In the genomic region with DNA sequence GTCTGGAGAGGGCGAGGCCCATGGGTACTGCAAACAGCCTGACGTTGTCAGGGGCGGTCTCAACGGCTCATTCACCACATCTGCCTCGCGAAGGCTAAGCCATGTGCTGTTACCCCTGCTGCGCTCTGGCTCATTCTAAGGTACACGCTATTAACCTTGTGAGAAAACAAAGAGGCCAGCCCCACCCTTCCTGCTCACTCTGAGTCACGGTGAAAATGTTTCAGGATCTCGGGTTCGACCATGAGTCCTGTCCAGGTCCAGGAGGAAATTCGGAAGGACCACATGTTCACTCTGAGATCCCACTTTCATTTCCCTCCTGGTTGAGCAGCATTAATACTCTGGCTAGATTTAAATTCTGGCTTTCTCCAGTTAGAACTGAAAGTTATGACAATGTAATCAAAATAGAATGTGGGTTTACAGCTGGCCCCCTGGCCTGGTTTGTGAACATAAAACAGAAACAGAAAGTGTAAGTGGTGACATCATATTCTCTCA, we compare ENCODE assay signal across 8 cellular contexts.
DNase-seq lines count a peak whose midpoint lies in the region; ATAC-seq and TF ChIP-seq lines count a peak whose summit lies in the region.

No MANE protein-coding gene starts in this region.

- no peak for TF ChIP-seq CTCF in retinal pigment epithelial cell (conservative IDR thresholded peaks at IDR 0.05; ENCODE audit: low read depth, low read length)

- DNase-seq in ELR (ENCODE audit: low read depth) (peak; percentile 100), fibroblast of gingiva (ENCODE audit: low read depth) (peak; percentile 64), retinal pigment epithelial cell (ENCODE audit: low read depth) (peak; percentile 50), anterior cingulate cortex (lab: John Stamatoyannopoulos, UW) (no peak), nucleus accumbens (lab: John Stamatoyannopoulos, UW) (no peak)
- peak; percentile 5 to 8 for DNase-seq in activated CD4-positive, alpha-beta T cell treated with anti-CD3 and anti-CD28 coated beads for 4 hours

- H3K4me3 ChIP-seq in retinal pigment epithelial cell (ENCODE audit: low read length): no peak overlapping the region

- ATAC-seq in GM21390 (IDR thresholded peaks at IDR 0.05; ENCODE audit: unreplicated experiment): peak; percentile 90
- peak; percentile 84 for ATAC-seq in HG03571 (IDR thresholded peaks at IDR 0.05; ENCODE audit: unreplicated experiment)

Comparison
In these comparisons a context has a peak if more than half of its experiments do, and no peak if none do; other contexts are left out.
1. DNase-seq: peak in ELR (single experiment), activated CD4-positive, alpha-beta T cell treated with anti-CD3 and anti-CD28 coated beads for 4 hours (2 of 2), fibroblast of gingiva (single experiment) and retinal pigment epithelial cell (single experiment); none in anterior cingulate cortex (0 of 58) and nucleus accumbens (0 of 56).